Comparison of ENCODE assay signal across 1 cellular context in the genomic region with DNA sequence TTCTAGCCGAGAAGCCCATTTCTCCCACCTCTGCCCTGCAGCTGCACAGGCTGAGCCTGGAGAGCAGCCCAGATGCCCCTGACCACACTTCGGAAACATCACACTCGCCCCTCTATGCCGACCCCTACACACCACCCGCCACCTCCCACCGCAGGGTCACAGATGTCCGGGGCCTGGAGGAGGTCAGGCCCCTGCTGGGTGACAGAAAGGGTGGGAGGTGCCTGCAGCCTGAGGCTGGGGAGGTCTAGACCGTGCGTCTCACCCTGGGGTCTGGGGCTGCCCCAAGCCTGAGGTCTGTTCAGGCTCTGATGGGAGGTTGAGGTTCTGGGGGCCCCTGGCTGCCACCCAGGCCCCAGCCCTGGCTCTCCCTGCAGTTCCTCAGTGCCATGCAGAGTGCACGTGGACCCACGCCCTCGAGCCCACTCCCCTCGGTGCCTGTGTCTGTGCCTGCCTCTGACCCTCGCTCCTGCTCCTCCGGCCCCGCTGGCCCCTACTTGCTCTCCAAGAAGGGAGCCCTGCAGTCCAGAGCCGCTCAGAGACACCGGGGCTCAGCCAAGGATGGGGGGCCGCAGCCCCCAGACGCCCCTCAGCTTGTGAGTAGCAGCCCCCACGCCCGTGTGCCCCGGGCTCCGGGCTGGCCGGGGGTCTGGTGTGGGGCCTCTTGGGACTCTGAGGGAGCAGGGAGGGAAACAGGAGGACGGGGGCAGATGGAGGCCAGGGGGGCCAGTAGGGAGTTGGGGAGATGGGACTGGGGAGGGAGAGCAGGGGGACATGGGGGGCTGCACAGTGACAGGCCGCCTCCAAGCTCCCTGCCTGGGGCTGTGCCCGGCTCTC.
TF ChIP-seq lines count a peak whose summit lies in the region.

No MANE protein-coding gene starts in this region.

TF ChIP-seq in HepG2, 621 proteins besides CTCF, POLR2A, EP300 and RAD21:
- TF ChIP-seq HNRNPL (IDR thresholded peaks at IDR 0.05; ENCODE audit: low read depth, low read length): no peak
- TF ChIP-seq NBN (conservative IDR thresholded peaks at IDR 0.05): no peak
- TF ChIP-seq ZNF761 (CRISPR knock-in tag; conservative IDR thresholded peaks at IDR 0.05): no peak
- TF ChIP-seq ZNF570 (CRISPR knock-in tag; IDR thresholded peaks at IDR 0.05; ENCODE audit: borderline replicate concordance): no peak
- no peak for TF ChIP-seq ZNF660 (CRISPR knock-in tag; IDR thresholded peaks at IDR 0.05; ENCODE audit: borderline replicate concordance, low read depth)
- TF ChIP-seq JUN (CRISPR knock-in tag; IDR thresholded peaks at IDR 0.05): no peak
- no peak for TF ChIP-seq ZNF678 (CRISPR knock-in tag; IDR thresholded peaks at IDR 0.05)
- TF ChIP-seq USF2 (IDR thresholded peaks at IDR 0.05; ENCODE audit: low read depth, low read length): no peak
- no peak for TF ChIP-seq USF2 (CRISPR knock-in tag; IDR thresholded peaks at IDR 0.05; ENCODE audit: borderline replicate concordance)
- no peak for TF ChIP-seq TOE1 (CRISPR knock-in tag; IDR thresholded peaks at IDR 0.05)
- TF ChIP-seq TMF1 (CRISPR knock-in tag; IDR thresholded peaks at IDR 0.05; ENCODE audit: low read depth): no peak
- TF ChIP-seq ZFP36 (IDR thresholded peaks at IDR 0.05; ENCODE audit: borderline replicate concordance, low read depth, low read length, partially characterized antibody): no peak
